27 cellular contexts compared by ENCODE assay signal in the genomic region with DNA sequence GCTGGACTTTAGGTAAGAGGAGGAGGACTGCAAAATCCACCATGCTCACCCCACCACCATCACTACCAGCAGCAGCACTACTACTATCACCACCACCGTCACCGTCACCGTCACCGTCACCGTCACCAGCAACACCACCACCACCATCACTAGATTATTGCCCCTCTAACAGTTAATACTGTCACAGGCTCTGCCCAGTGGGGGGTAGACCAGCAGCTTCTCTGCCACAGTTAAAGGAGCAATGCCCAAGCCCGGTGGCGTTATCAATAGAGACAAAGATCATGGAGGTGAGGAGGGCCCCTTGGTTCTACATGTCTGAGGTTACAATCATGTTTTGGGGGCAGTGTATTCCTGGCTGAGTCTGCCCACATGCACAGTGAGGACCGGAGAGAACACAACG.
"Had no signal": no experiment of that assay in that cellular context is flagged by ENCODE, and none has a peak within 500 bp of the region (broad histone marks: within the 10 kb centered on the region; RNA-seq: fewer than 3 reads in every experiment).

No MANE protein-coding gene starts in this region.

- DNase-seq: naive thymus-derived CD4-positive, alpha-beta T cell; natural killer cell; nucleus accumbens; ovary; posterior cingulate gyrus; psoas muscle; right cardiac atrium; right lobe of liver; sigmoid colon; small intestine; stimulated activated CD4-positive, alpha-beta T cell treated with anti-CD3 and anti-CD28 coated beads, Interleukin-15, amount 100 ng/mL, for 24 hours; stimulated activated CD4-positive, alpha-beta T cell treated with anti-CD3 and anti-CD28 coated beads, Interleukin-2, amount 100 ng/mL, for 24 hours; stimulated activated CD4-positive, alpha-beta T cell treated with anti-CD3 and anti-CD28 coated beads, Interleukin-2, amount 100 ng/mL, for 48 hours; stimulated activated CD4-positive, alpha-beta T cell treated with anti-CD3 and anti-CD28 coated beads, Interleukin-4, amount 100 ng/mL, for 24 hours; stimulated activated naive B cell treated with anti-CD40 and anti-IgM and Interleukin-4, amounts not matched to agents 10 μg/mL and 1 μg/mL and 100 μg/mL, for 72 hours; stimulated activated naive CD4-positive, alpha-beta T cell treated with Interleukin-2 at 50 U/mL for 16 hours; stomach; thyroid gland; trophoblast cell; upper lobe of right lung; uterus had no signal

- ATAC-seq: naive thymus-derived CD4-positive, alpha-beta T cell; natural killer cell; psoas muscle; right cardiac atrium; right lobe of liver; stimulated activated effector memory CD8-positive, alpha-beta T cell treated with anti-CD3 and anti-CD28 coated beads, Interleukin-12 subunit alpha, Interleukin-12 subunit beta, amount 100 ng/mL, for 72 hours; stimulated activated naive B cell treated with anti-CD40 and anti-IgM and Interleukin-4, amounts not matched to agents 10 μg/mL and 1 μg/mL and 100 μg/mL, for 72 hours; upper lobe of right lung had no signal

- H3K27me3 ChIP-seq: neural progenitor cell, neutrophil, ovary, right lobe of liver, sigmoid colon, stomach, thyroid gland, tibial nerve, upper lobe of right lung, uterus had no signal

- H2AFZ ChIP-seq: neural progenitor cell, parathyroid adenoma had no signal

- H3K36me3 ChIP-seq: neural progenitor cell, neutrophil, ovary, right lobe of liver, sigmoid colon, stomach, thoracic aorta, thyroid gland, tibial nerve, upper lobe of right lung, uterus had no signal

- H3K27ac ChIP-seq: neural progenitor cell, neutrophil, ovary, parathyroid adenoma, psoas muscle, right lobe of liver, sigmoid colon, stomach, thoracic aorta, thyroid gland, tibial nerve, upper lobe of right lung, uterus had no signal

- H3K9ac ChIP-seq: neural progenitor cell, parathyroid adenoma had no signal

- H3K4me2 ChIP-seq: neural progenitor cell had no signal

- H3K9me3 ChIP-seq: neutrophil, ovary, psoas muscle, right lobe of liver, sigmoid colon, stomach, thoracic aorta, thyroid gland, tibial nerve, upper lobe of right lung, uterus had no signal

- H3K4me3 ChIP-seq: neural progenitor cell, ovary, psoas muscle, right lobe of liver, sigmoid colon, stomach, thoracic aorta, thyroid gland, tibial nerve, upper lobe of right lung, uterus had no signal

- H3K4me1 ChIP-seq: parathyroid adenoma, psoas muscle, right lobe of liver, sigmoid colon, stomach, thyroid gland, tibial nerve, upper lobe of right lung, uterus had no signal
